11 cellular contexts compared by ENCODE assay signal in genomic region chr11:111829185-111829968, GRCh38. TPM values are rescaled to one million over a fixed set of nuclear protein-coding genes. Genes with fewer than 3 reads are reported as not detected.
DNase-seq lines count a peak whose midpoint lies in the region; ATAC-seq and TF ChIP-seq lines count a peak whose summit lies in the region.
"Had no signal": no experiment of that assay in that cellular context is flagged by ENCODE, and none has a peak within 500 bp of the region (broad histone marks: within the 10 kb centered on the region; RNA-seq: fewer than 3 reads in every experiment).

No MANE protein-coding gene starts in this region.

- H3K4me3 ChIP-seq in mesenchymal stem cell (ENCODE audit: insufficient read depth in 1 of 2, low read depth in 1 of 2, low read length in 2 of 2) (no peak overlapping the region), Peyer's patch (no peak overlapping the region), mucosa of descending colon (no peak overlapping the region)
- H3K4me3 ChIP-seq: ascending aorta had no signal

- H3K18ac ChIP-seq in mesenchymal stem cell (ENCODE audit: low read depth in 1 of 2, low read length in 2 of 2) = no peak overlapping the region

- peaks cover 9% of the 10 kb centered on the region for H3K4me1 Mint-ChIP-seq in activated T-helper 1 cell treated with anti-CD3 and anti-CD28 coated beads, Interleukin-12 subunit alpha, Interleukin-12 subunit beta, Interleukin-2, Interleukin-4 antibody, amounts not matched to agents 30 ng/mL and 10 ng/mL and 1 ng/mL, durations not matched to agents 14 hours and 24 hours and 36 hours (ENCODE audit: low read depth)

- peaks cover 2% of the 10 kb centered on the region for H3K4me1 ChIP-seq in mesenchymal stem cell (ENCODE audit: control insufficient read depth, insufficient read depth, low read depth, low read length)
- no peaks in the 10 kb centered on the region for H3K4me1 ChIP-seq in Peyer's patch
- H3K4me1 ChIP-seq in mucosa of descending colon (ENCODE audit: low read depth) = no peaks in the 10 kb centered on the region
- H3K4me1 ChIP-seq: ascending aorta had no signal

- H3K23ac ChIP-seq in mesenchymal stem cell (ENCODE audit: low read length in 2 of 2) = no peak overlapping the region

- no peak overlapping the region for H3K4me3 Mint-ChIP-seq in activated T-helper 1 cell treated with anti-CD3 and anti-CD28 coated beads, Interleukin-12 subunit alpha, Interleukin-12 subunit beta, Interleukin-2, Interleukin-4 antibody, amounts not matched to agents 30 ng/mL and 10 ng/mL and 1 ng/mL, durations not matched to agents 14 hours and 24 hours and 36 hours
- H3K4me3 Mint-ChIP-seq: nephron had no signal

- H3K27me3 ChIP-seq in mesenchymal stem cell (ENCODE audit: control insufficient read depth in 1 of 2, insufficient read depth in 1 of 2, low read length in 2 of 2) (no peaks in the 10 kb centered on the region), Peyer's patch (no peaks in the 10 kb centered on the region)
- H3K27me3 ChIP-seq: ascending aorta had no signal

- H2BK5ac ChIP-seq in mesenchymal stem cell (ENCODE audit: low read depth, low read length, poor library complexity, severe bottlenecking) = no peak overlapping the region

- no peaks in the 10 kb centered on the region for H3K27me3 Mint-ChIP-seq in activated T-helper 1 cell treated with anti-CD3 and anti-CD28 coated beads, Interleukin-12 subunit alpha, Interleukin-12 subunit beta, Interleukin-2, Interleukin-4 antibody, amounts not matched to agents 30 ng/mL and 10 ng/mL and 1 ng/mL, durations not matched to agents 14 hours and 24 hours and 36 hours (ENCODE audit: insufficient read depth)

- H3K14ac ChIP-seq in mesenchymal stem cell (ENCODE audit: low read length in 2 of 2) = no peak overlapping the region

- peaks cover 4% of the 10 kb centered on the region for H3K79me1 ChIP-seq in mesenchymal stem cell (replicated peaks; ENCODE audit: low read length, poor library complexity, severe bottlenecking)

- no peaks in the 10 kb centered on the region for H3K9me3 Mint-ChIP-seq in activated T-helper 1 cell treated with anti-CD3 and anti-CD28 coated beads, Interleukin-12 subunit alpha, Interleukin-12 subunit beta, Interleukin-2, Interleukin-4 antibody, amounts not matched to agents 30 ng/mL and 10 ng/mL and 1 ng/mL, durations not matched to agents 14 hours and 24 hours and 36 hours
- H3K9me3 Mint-ChIP-seq: nephron had no signal

- intact Hi-C loops in activated T-helper 1 cell treated with anti-CD3 and anti-CD28 coated beads, Interleukin-12 subunit alpha, Interleukin-12 subunit beta, Interleukin-2, Interleukin-4 antibody, amounts not matched to agents 30 ng/mL and 10 ng/mL and 1 ng/mL, durations not matched to agents 14 hours and 24 hours and 36 hours (cut with micrococcal nuclease) = no loop called here
- intact Hi-C loops in mucosa of descending colon (cut with DNase I, micrococcal nuclease) = no loop called here

- H3K36me3 Mint-ChIP-seq in activated T-helper 1 cell treated with anti-CD3 and anti-CD28 coated beads, Interleukin-12 subunit alpha, Interleukin-12 subunit beta, Interleukin-2, Interleukin-4 antibody, amounts not matched to agents 30 ng/mL and 10 ng/mL and 1 ng/mL, durations not matched to agents 14 hours and 24 hours and 36 hours (ENCODE audit: low read depth) = peaks cover 29% of the 10 kb centered on the region

- H3K36me3 ChIP-seq in mesenchymal stem cell (ENCODE audit: control insufficient read depth in 1 of 2, insufficient read depth in 2 of 2, low read depth in 1 of 2, low read length in 2 of 2) (peaks cover 12 to 15% of the 10 kb centered on the region in 2 experiments), Peyer's patch (peaks cover 0 to 11% (median 0%) of the 10 kb centered on the region in 3 donors), mucosa of descending colon (ENCODE audit: low read depth) (no peaks in the 10 kb centered on the region)

- WGBS in mesenchymal stem cell = 100% methylated on average over 2 of the region's 5 CpGs

- no peak for TF ChIP-seq POLR2A in Peyer's patch (IDR thresholded peaks at IDR 0.05)

- H3K27ac Mint-ChIP-seq in activated T-helper 1 cell treated with anti-CD3 and anti-CD28 coated beads, Interleukin-12 subunit alpha, Interleukin-12 subunit beta, Interleukin-2, Interleukin-4 antibody, amounts not matched to agents 30 ng/mL and 10 ng/mL and 1 ng/mL, durations not matched to agents 14 hours and 24 hours and 36 hours = no peak overlapping the region
- H3K27ac Mint-ChIP-seq: nephron had no signal

- DNase-seq in mesenchymal stem cell (no peak), Peyer's patch (no peak), mucosa of descending colon (no peak)
- DNase-seq in activated effector memory CD4-positive, alpha-beta T cell treated with anti-CD3 and anti-CD28 coated beads, Interleukin-2, amount 50 U/mL, for 16 hours = no peak
- DNase-seq in activated T-helper 1 cell treated with anti-CD3 and anti-CD28 coated beads, Interleukin-12 subunit alpha, Interleukin-12 subunit beta, Interleukin-2, Interleukin-4 antibody, amounts not matched to agents 30 ng/mL and 10 ng/mL and 1 ng/mL, durations not matched to agents 14 hours and 24 hours and 36 hours (ENCODE audit: low spot score) = no peak
- DNase-seq: RPMI8226 had no signal

- H4K91ac ChIP-seq in mesenchymal stem cell (ENCODE audit: low read length) = no peak overlapping the region

- no peak overlapping the region for H3K4me2 ChIP-seq in mesenchymal stem cell (ENCODE audit: low read length, poor library complexity, severe bottlenecking)

- ATAC-seq in GM18520 (IDR thresholded peaks at IDR 0.05; ENCODE audit: unreplicated experiment) = peak; percentile 81
- ATAC-seq in GM21390 (IDR thresholded peaks at IDR 0.05; ENCODE audit: unreplicated experiment) = peak; percentile 72
- peak; percentile 67 for ATAC-seq in HG03108 (IDR thresholded peaks at IDR 0.05; ENCODE audit: unreplicated experiment)
- ATAC-seq in mucosa of descending colon = no peak

- H2BK12ac ChIP-seq in mesenchymal stem cell (ENCODE audit: low read length in 2 of 2) = no peak overlapping the region

- no peak overlapping the region for H2AFZ ChIP-seq in mesenchymal stem cell (ENCODE audit: low read depth, low read length)

- peak overlapping the region; percentile 31 for H3K9ac ChIP-seq in mesenchymal stem cell (ENCODE audit: low read length)

- no peak overlapping the region for H3K4ac ChIP-seq in mesenchymal stem cell (ENCODE audit: low read depth in 1 of 2, low read length in 2 of 2)

- no peak overlapping the region for H4K8ac ChIP-seq in mesenchymal stem cell (ENCODE audit: low read length)

- H2BK15ac ChIP-seq in mesenchymal stem cell (ENCODE audit: low read depth, poor library complexity, severe bottlenecking) = no peak overlapping the region

- no peak overlapping the region for H3K27ac ChIP-seq in mesenchymal stem cell (ENCODE audit: low read length, poor library complexity, severe bottlenecking)
- no peak overlapping the region for H3K27ac ChIP-seq in Peyer's patch
- H3K27ac ChIP-seq: ascending aorta had no signal

- TF ChIP-seq CTCF in Peyer's patch (IDR thresholded peaks at IDR 0.05) = no peak
- no peak for TF ChIP-seq CTCF in mucosa of descending colon (IDR thresholded peaks at IDR 0.05)

- H2BK120ac ChIP-seq in mesenchymal stem cell (ENCODE audit: low read depth, low read length) = no peak overlapping the region

- H3K9me3 ChIP-seq in mesenchymal stem cell (ENCODE audit: control insufficient read depth, low read length) = no peaks in the 10 kb centered on the region
- no peaks in the 10 kb centered on the region for H3K9me3 ChIP-seq in Peyer's patch
- no peaks in the 10 kb centered on the region for H3K9me3 ChIP-seq in mucosa of descending colon
- H3K9me3 ChIP-seq: ascending aorta had no signal

- H2AK5ac ChIP-seq in mesenchymal stem cell (ENCODE audit: low read length, severe bottlenecking) = no peak overlapping the region

RNA-seq across cellular contexts. Expression of gene ALG9, which starts 42.0 kb away (rescaled TPM):
- polyA plus RNA-seq in mesenchymal stem cell (2013, experiment 1 of 2) = 42.4 TPM
- 43.8 TPM for polyA plus RNA-seq in mesenchymal stem cell (2013, experiment 2 of 2)
- total RNA-seq in Peyer's patch = 10 to 100 TPM; 14.0 to 32.4 (median 31.7) TPM
- 29.3 and 31.8 TPM in 2 replicates for total RNA-seq in activated T-helper 1 cell treated with anti-CD3 and anti-CD28 coated beads, Interleukin-12 subunit alpha, Interleukin-12 subunit beta, Interleukin-2, Interleukin-4 antibody, amounts not matched to agents 30 ng/mL and 10 ng/mL and 1 ng/mL, durations not matched to agents 14 hours and 24 hours and 36 hours
- total RNA-seq in mucosa of descending colon = 10 to 100 TPM; 16.7 to 29.3 (median 21.1) TPM

RNA-seq across cellular contexts. Expression of gene FDXACB1, which starts 49.6 kb away (rescaled TPM):
- 1.0 TPM for polyA plus RNA-seq in mesenchymal stem cell (2013, experiment 1 of 2)
- 0.95 TPM for polyA plus RNA-seq in mesenchymal stem cell (2013, experiment 2 of 2)
- total RNA-seq in Peyer's patch (1 to 10 TPM in 2 of 4 donors, under 1 TPM in 2; 0.53 to 1.7 (median 1.1) TPM), mucosa of descending colon (1 to 10 TPM; 1.7 to 2.7 (median 2.3) TPM)
- total RNA-seq in activated T-helper 1 cell treated with anti-CD3 and anti-CD28 coated beads, Interleukin-12 subunit alpha, Interleukin-12 subunit beta, Interleukin-2, Interleukin-4 antibody, amounts not matched to agents 30 ng/mL and 10 ng/mL and 1 ng/mL, durations not matched to agents 14 hours and 24 hours and 36 hours = 7.9 and 9.4 TPM in 2 replicates

RNA-seq across cellular contexts. Expression of gene CFAP68, which starts 50.0 kb away (rescaled TPM):
- 14.6 TPM for polyA plus RNA-seq in mesenchymal stem cell (2013, experiment 1 of 2)
- 13.8 TPM for polyA plus RNA-seq in mesenchymal stem cell (2013, experiment 2 of 2)
- total RNA-seq in Peyer's patch = 10 to 100 TPM in 3 of 4 donors, not detected in 1; 11.9 to 22.6 (median 16.0) TPM
- total RNA-seq in activated T-helper 1 cell treated with anti-CD3 and anti-CD28 coated beads, Interleukin-12 subunit alpha, Interleukin-12 subunit beta, Interleukin-2, Interleukin-4 antibody, amounts not matched to agents 30 ng/mL and 10 ng/mL and 1 ng/mL, durations not matched to agents 14 hours and 24 hours and 36 hours = 17.7 and 22.3 TPM in 2 replicates
- total RNA-seq in mucosa of descending colon = 10 to 100 TPM; 12.2 to 26.4 (median 19.1) TPM
- total RNA-seq: ascending aorta had no signal
